In the genomic region with DNA sequence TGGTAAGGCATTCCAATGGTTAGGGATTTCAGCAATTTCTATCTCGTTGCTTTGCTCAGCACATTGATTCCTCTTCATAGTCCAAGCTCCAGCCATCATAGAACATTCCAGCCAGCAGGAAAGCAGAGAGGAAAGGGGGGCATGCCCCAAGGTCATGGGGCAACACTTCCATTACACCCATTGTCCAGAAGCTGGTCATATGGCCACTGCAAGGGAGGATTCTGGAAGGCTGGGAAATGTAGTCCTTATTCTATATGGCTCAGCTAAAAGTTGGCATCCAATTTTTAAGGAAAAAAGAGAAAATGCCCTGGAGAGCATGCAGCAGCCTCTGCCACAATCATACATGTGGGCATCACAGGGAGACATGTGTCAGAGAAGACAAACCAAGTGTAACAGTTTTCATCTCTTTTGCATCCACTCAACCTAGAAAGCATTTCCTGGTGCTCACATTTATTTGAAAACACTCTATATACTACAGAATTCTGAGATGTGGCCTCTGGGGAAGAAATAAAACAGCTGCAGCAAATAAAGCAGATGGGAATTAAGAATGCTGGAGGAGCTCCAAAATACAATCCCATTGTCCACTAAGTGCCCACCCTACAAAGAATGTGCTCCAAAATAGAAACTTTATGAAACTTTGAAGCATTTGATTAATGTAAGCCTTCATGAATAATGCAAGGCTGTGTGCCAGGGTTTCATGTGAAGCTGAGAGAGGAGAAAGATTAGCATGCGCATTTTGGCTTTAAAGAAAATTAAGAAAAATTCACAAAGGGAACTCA, we compare ENCODE assay signal across 19 cellular contexts.
"Had no signal": no experiment of that assay in that cellular context is flagged by ENCODE, and none has a peak within 500 bp of the region (broad histone marks: within the 10 kb centered on the region; RNA-seq: fewer than 3 reads in every experiment).

No MANE protein-coding gene starts in this region.

- H3K36me3 ChIP-seq: ascending aorta, breast epithelium, lower lobe of right lung, prostate gland, thoracic aorta, upper lobe of right lung had no signal

- FAIRE-seq: islet of Langerhans had no signal

- H3K4me1 Mint-ChIP-seq: activated naive CD4-positive, alpha-beta T cell treated with anti-CD3 and anti-CD28 coated beads, Interleukin-2, amount 50 U/mL, for 24 hours; stimulated activated memory B cell treated with anti-CD40 and anti-IgM and Interleukin-4, amounts not matched to agents 10 μg/mL and 1 μg/mL and 100 μg/mL, for 72 hours had no signal

- DNase-seq: activated CD4-positive, CD25-positive, alpha-beta regulatory T cell treated with anti-CD3 and anti-CD28 coated beads, Interleukin-2, amount 50 U/mL, for 72 hours; activated CD8-positive, alpha-beta memory T cell treated with anti-CD3 and anti-CD28 coated beads for 24 hours; activated gamma-delta T cell; activated T-cell treated with anti-CD3 and anti-CD28 coated beads, Interleukin-2, amount 50 U/mL, for 72 hours; lower lobe of right lung; nephron progenitor cell; stimulated activated CD4-positive, alpha-beta T cell treated with anti-CD3 and anti-CD28 coated beads, Interleukin-4, amount 100 ng/mL, for 4 hours; upper lobe of right lung had no signal

- H3K4me3 ChIP-seq: ascending aorta, breast epithelium, coronary artery, hepatocyte, lower lobe of right lung, prostate gland, smooth muscle cell, thoracic aorta, upper lobe of right lung had no signal

- H2AFZ ChIP-seq: hepatocyte had no signal

- H3K27ac ChIP-seq: ascending aorta, breast epithelium, coronary artery, hepatocyte, lower lobe of right lung, prostate gland, thoracic aorta, upper lobe of right lung had no signal

- H3K36me3 Mint-ChIP-seq: activated naive CD4-positive, alpha-beta T cell treated with anti-CD3 and anti-CD28 coated beads, Interleukin-2, amount 50 U/mL, for 24 hours; stimulated activated memory B cell treated with anti-CD40 and anti-IgM and Interleukin-4, amounts not matched to agents 10 μg/mL and 1 μg/mL and 100 μg/mL, for 72 hours had no signal

- H3K9me3 Mint-ChIP-seq: activated naive CD4-positive, alpha-beta T cell treated with anti-CD3 and anti-CD28 coated beads, Interleukin-2, amount 50 U/mL, for 24 hours; activated T-cell treated with anti-CD3 and anti-CD28 coated beads, Interleukin-2, amount 50 U/mL, for 72 hours; stimulated activated memory B cell treated with anti-CD40 and anti-IgM and Interleukin-4, amounts not matched to agents 10 μg/mL and 1 μg/mL and 100 μg/mL, for 72 hours; T-helper 1 cell treated with Interleukin-12 subunit alpha and Interleukin-12 subunit beta and Interleukin-4 antibody, amounts not matched to agents 30 μg/mL and 1 μg/mL, for 36 hours had no signal

- H3K4me1 ChIP-seq: ascending aorta, breast epithelium, lower lobe of right lung, prostate gland, upper lobe of right lung had no signal

- H3K27ac Mint-ChIP-seq: activated naive CD4-positive, alpha-beta T cell treated with anti-CD3 and anti-CD28 coated beads, Interleukin-2, amount 50 U/mL, for 24 hours; activated T-cell treated with anti-CD3 and anti-CD28 coated beads, Interleukin-2, amount 50 U/mL, for 72 hours; nephron progenitor cell; stimulated activated memory B cell treated with anti-CD40 and anti-IgM and Interleukin-4, amounts not matched to agents 10 μg/mL and 1 μg/mL and 100 μg/mL, for 72 hours; T-helper 1 cell treated with Interleukin-12 subunit alpha and Interleukin-12 subunit beta and Interleukin-4 antibody, amounts not matched to agents 30 μg/mL and 1 μg/mL, for 36 hours had no signal

- H3K9me3 ChIP-seq: ascending aorta, breast epithelium, lower lobe of right lung, prostate gland, thoracic aorta, upper lobe of right lung had no signal

- H3K4me3 Mint-ChIP-seq: activated naive CD4-positive, alpha-beta T cell treated with anti-CD3 and anti-CD28 coated beads, Interleukin-2, amount 50 U/mL, for 24 hours; activated T-cell treated with anti-CD3 and anti-CD28 coated beads, Interleukin-2, amount 50 U/mL, for 72 hours; nephron progenitor cell; stimulated activated memory B cell treated with anti-CD40 and anti-IgM and Interleukin-4, amounts not matched to agents 10 μg/mL and 1 μg/mL and 100 μg/mL, for 72 hours; T-helper 1 cell treated with Interleukin-12 subunit alpha and Interleukin-12 subunit beta and Interleukin-4 antibody, amounts not matched to agents 30 μg/mL and 1 μg/mL, for 36 hours had no signal

- H3K4me2 ChIP-seq: hepatocyte, smooth muscle cell had no signal

- H3K27me3 ChIP-seq: ascending aorta, breast epithelium had no signal

- H3K79me2 ChIP-seq: hepatocyte had no signal
